ENCODE assay signal across 14 cellular contexts in genomic region chr2:237271698-237272097, GRCh38.
DNase-seq lines count a peak whose midpoint lies in the region; TF ChIP-seq lines count a peak whose summit lies in the region.
"Had no signal": no experiment of that assay in that cellular context is flagged by ENCODE, and none has a peak within 500 bp of the region (broad histone marks: within the 10 kb centered on the region; RNA-seq: fewer than 3 reads in every experiment).

No MANE protein-coding gene starts in this region.

- H3K4me1 Mint-ChIP-seq in HFFc6 (ENCODE audit: low read depth) = peaks cover 18% of the 10 kb centered on the region
- H3K4me1 Mint-ChIP-seq: B cell had no signal

- H3K27ac Mint-ChIP-seq in HFFc6 = no peak overlapping the region
- H3K27ac Mint-ChIP-seq: B cell; CD4-positive, alpha-beta T cell; GM23338 had no signal

- H2BK120ac ChIP-seq in mesenchymal stem cell (ENCODE audit: low read depth, low read length) = no peak overlapping the region

- no peak overlapping the region for H3K14ac ChIP-seq in mesenchymal stem cell (ENCODE audit: low read length in 2 of 2)

- H4K91ac ChIP-seq in mesenchymal stem cell (ENCODE audit: low read length) = no peak overlapping the region

- H3K79me1 ChIP-seq in mesenchymal stem cell (replicated peaks; ENCODE audit: low read length, poor library complexity, severe bottlenecking) = no peaks in the 10 kb centered on the region

- DNase-seq in amniotic epithelial cell (ENCODE audit: low read depth) (peak; percentile 76), fibroblast of lung (ENCODE audit: low read depth in 2 of 2) (peak; percentile 26 to 52), mesenchymal stem cell (peak; percentile 49), NCI-H2196 treated with DMSO at 0.1 percent for 48 hours (lab: John Stamatoyannopoulos, UW; ENCODE audit: unreplicated experiment) (no peak), NCI-H526 (lab: John Stamatoyannopoulos, UW) (no peak), HFFc6 (no peak), iPS-NIHi7 (ENCODE audit: extremely low spot score) (no peak)
- DNase-seq: C1 segment of cervical spinal cord; Calu3; CD4-positive, alpha-beta T cell; DMS 273 treated with DMSO at 0.1 percent for 48 hours; H7 had no signal

- no peak overlapping the region for H4K8ac ChIP-seq in mesenchymal stem cell (ENCODE audit: low read length)

- no peaks in the 10 kb centered on the region for H3K9me3 ChIP-seq in fibroblast of lung (ENCODE audit: control insufficient read depth, insufficient read depth, low read depth, low read length)
- peaks cover 15% of the 10 kb centered on the region for H3K9me3 ChIP-seq in mesenchymal stem cell (ENCODE audit: control insufficient read depth, low read length)

- no peak overlapping the region for H3K23ac ChIP-seq in mesenchymal stem cell (ENCODE audit: low read length in 2 of 2)

- H3K79me2 ChIP-seq in fibroblast of lung (ENCODE audit: control insufficient read depth, insufficient read depth, low read length) = no peaks in the 10 kb centered on the region

- no peak overlapping the region for H2AK5ac ChIP-seq in mesenchymal stem cell (ENCODE audit: low read length, severe bottlenecking)

- H2AFZ ChIP-seq in fibroblast of lung (ENCODE audit: low read length) (no peak overlapping the region), mesenchymal stem cell (ENCODE audit: low read depth, low read length) (no peak overlapping the region)
- H2AFZ ChIP-seq: GM23338 had no signal

- H3K4me1 ChIP-seq in fibroblast of lung (ENCODE audit: control insufficient read depth, extremely low read depth, insufficient read depth, low read length) = peaks cover 3% of the 10 kb centered on the region
- peaks cover 11% of the 10 kb centered on the region for H3K4me1 ChIP-seq in mesenchymal stem cell (ENCODE audit: control insufficient read depth, insufficient read depth, low read depth, low read length)

- no peak overlapping the region for H3K4me3 Mint-ChIP-seq in HFFc6
- H3K4me3 Mint-ChIP-seq: B cell; CD4-positive, alpha-beta T cell; GM23338 had no signal

- no peak overlapping the region for H2BK15ac ChIP-seq in mesenchymal stem cell (ENCODE audit: low read depth, poor library complexity, severe bottlenecking)

- no peaks in the 10 kb centered on the region for H4K20me1 ChIP-seq in fibroblast of lung (ENCODE audit: control insufficient read depth, extremely low read depth, insufficient read depth, low read length)

- H3K27me3 Mint-ChIP-seq in HFFc6 (ENCODE audit: insufficient read depth) = peaks cover 1% of the 10 kb centered on the region; the same call in 1 of the 2 replicates

- H3K18ac ChIP-seq in mesenchymal stem cell (ENCODE audit: low read depth in 1 of 2, low read length in 2 of 2) = no peak overlapping the region

- H3K36me3 Mint-ChIP-seq in HFFc6 (ENCODE audit: low read depth) = peaks cover 5% of the 10 kb centered on the region; the same call in 1 of the 2 replicates

- H3K9me3 Mint-ChIP-seq in HFFc6 = no peaks in the 10 kb centered on the region
- H3K9me3 Mint-ChIP-seq: CD4-positive, alpha-beta T cell; GM23338 had no signal

- H2BK12ac ChIP-seq in mesenchymal stem cell (ENCODE audit: low read length in 2 of 2) = no peak overlapping the region

- no peak overlapping the region for H3K4me3 ChIP-seq in fibroblast of lung (replicated peaks in 1 of 4; ENCODE audit: control extremely low read depth in 1 of 4, insufficient read depth in 1 of 4, low read depth in 3 of 4, low read length in 4 of 4)
- H3K4me3 ChIP-seq in mesenchymal stem cell (ENCODE audit: insufficient read depth in 1 of 2, low read depth in 1 of 2, low read length in 2 of 2) = no peak overlapping the region
- H3K4me3 ChIP-seq: GM23338 had no signal

- H3K36me3 ChIP-seq in fibroblast of lung (ENCODE audit: control insufficient read depth, insufficient read depth, low read length) (no peaks in the 10 kb centered on the region), mesenchymal stem cell (ENCODE audit: control insufficient read depth in 1 of 2, insufficient read depth in 2 of 2, low read depth in 1 of 2, low read length in 2 of 2) (peaks cover 0 to 9% of the 10 kb centered on the region in 2 experiments)

- WGBS in mesenchymal stem cell = 90% methylated on average over 2 of the region's 4 CpGs

- no peak overlapping the region for H3K4ac ChIP-seq in mesenchymal stem cell (ENCODE audit: low read depth in 1 of 2, low read length in 2 of 2)

- H3K9ac ChIP-seq in fibroblast of lung (ENCODE audit: insufficient read depth, low read length) (no peak overlapping the region), mesenchymal stem cell (ENCODE audit: low read length) (no peak overlapping the region)

- H3K4me2 ChIP-seq in fibroblast of lung (ENCODE audit: extremely low read depth, insufficient read depth, low read length) (no peak overlapping the region), mesenchymal stem cell (ENCODE audit: low read length, poor library complexity, severe bottlenecking) (no peak overlapping the region)
- H3K4me2 ChIP-seq: GM23338 had no signal

- H3K27me3 ChIP-seq in fibroblast of lung (ENCODE audit: control insufficient read depth, insufficient read depth, low read length) (no peaks in the 10 kb centered on the region), mesenchymal stem cell (ENCODE audit: control insufficient read depth in 1 of 2, insufficient read depth in 1 of 2, low read length in 2 of 2) (no peaks in the 10 kb centered on the region)

- TF ChIP-seq CTCF in fibroblast of lung (conservative IDR thresholded peaks at IDR 0.05 in 1 of 2, IDR thresholded peaks at IDR 0.05 in 1 of 2; ENCODE audit: low read depth in 1 of 2, low read length in 2 of 2) (no peak), HFFc6 (IDR thresholded peaks at IDR 0.05) (no peak)

- H3K27ac ChIP-seq in fibroblast of lung (ENCODE audit: insufficient read depth, low read length) = no peak overlapping the region
- H3K27ac ChIP-seq in mesenchymal stem cell (ENCODE audit: low read length, poor library complexity, severe bottlenecking) = no peak overlapping the region

- no peak overlapping the region for H2BK5ac ChIP-seq in mesenchymal stem cell (ENCODE audit: low read depth, low read length, poor library complexity, severe bottlenecking)

Comparison
In these comparisons a context has a peak if more than half of its experiments do, and no peak if none do; other contexts are left out.
1. DNase-seq: peak in amniotic epithelial cell (single experiment), fibroblast of lung (2 of 2) and mesenchymal stem cell (single experiment); none in NCI-H2196 treated with DMSO at 0.1 percent for 48 hours (single experiment), NCI-H526 (0 of 2), HFFc6 (single experiment) and iPS-NIHi7 (single experiment).